ENCODE assay signal across 19 cellular contexts in genomic region chr2:86139981-86140380, GRCh38. TPM values are rescaled to one million over a fixed set of nuclear protein-coding genes. Genes with fewer than 3 reads are reported as not detected.
DNase-seq lines count a peak whose midpoint lies in the region; ATAC-seq and TF ChIP-seq lines count a peak whose summit lies in the region.
"Had no signal": no experiment of that assay in that cellular context is flagged by ENCODE, and none has a peak within 500 bp of the region (broad histone marks: within the 10 kb centered on the region; RNA-seq: fewer than 3 reads in every experiment).

No MANE protein-coding gene starts in this region.

- H3K27me3 Mint-ChIP-seq in activated naive CD4-positive, alpha-beta T cell treated with anti-CD3 and anti-CD28 coated beads for 36 hours (ENCODE audit: low read depth): no peaks in the 10 kb centered on the region

- intact Hi-C loops in activated naive CD4-positive, alpha-beta T cell treated with anti-CD3 and anti-CD28 coated beads for 36 hours (cut with micrococcal nuclease): no loop called here

- peak overlapping the region; percentile 60 for H3K27ac Mint-ChIP-seq in activated naive CD4-positive, alpha-beta T cell treated with anti-CD3 and anti-CD28 coated beads for 36 hours
- H3K27ac Mint-ChIP-seq in stimulated activated effector memory CD8-positive, alpha-beta T cell treated with anti-CD3 and anti-CD28 coated beads, Interleukin-12 subunit alpha, Interleukin-12 subunit beta, amount 100 ng/mL, for 72 hours: peak overlapping the region; percentile 96

- H3K4me3 Mint-ChIP-seq in activated naive CD4-positive, alpha-beta T cell treated with anti-CD3 and anti-CD28 coated beads for 36 hours: no peak overlapping the region
- no peak overlapping the region for H3K4me3 Mint-ChIP-seq in stimulated activated effector memory CD8-positive, alpha-beta T cell treated with anti-CD3 and anti-CD28 coated beads, Interleukin-12 subunit alpha, Interleukin-12 subunit beta, amount 100 ng/mL, for 72 hours

- peaks cover 56% of the 10 kb centered on the region for H3K36me3 Mint-ChIP-seq in activated naive CD4-positive, alpha-beta T cell treated with anti-CD3 and anti-CD28 coated beads for 36 hours (ENCODE audit: low read depth)
- H3K36me3 Mint-ChIP-seq in stimulated activated effector memory CD8-positive, alpha-beta T cell treated with anti-CD3 and anti-CD28 coated beads, Interleukin-12 subunit alpha, Interleukin-12 subunit beta, amount 100 ng/mL, for 72 hours: peaks cover 100% of the 10 kb centered on the region

- DNase-seq in activated naive CD4-positive, alpha-beta T cell treated with anti-CD3 and anti-CD28 coated beads for 36 hours: no peak
- no peak for DNase-seq in activated naive CD4-positive, alpha-beta T cell treated with anti-CD3 and anti-CD28 coated beads, Interleukin-2, amount 50 U/mL, for 16 hours
- DNase-seq in central memory CD4-positive, alpha-beta T cell: peak; percentile 12
- DNase-seq in stimulated activated effector memory CD8-positive, alpha-beta T cell treated with anti-CD3 and anti-CD28 coated beads, Interleukin-12 subunit alpha, Interleukin-12 subunit beta, amount 100 ng/mL, for 72 hours (ENCODE audit: low spot score in 2 of 2): no peak
- DNase-seq: ACHN; DMS153; EL; H7; Karpas-422; MM.1S; NCI-H1105; NCI-H1694 treated with DMSO at 0.1 percent for 48 hours; NCI-H345; NCI-H526 treated with DMSO at 0.1 percent for 48 hours; NK-92 treated with Interleukin-12 subunit alpha and Interleukin-12 subunit beta, amount 100 ng/mL, for 24 hours; PC-3 had no signal

- ATAC-seq in stimulated activated effector memory CD8-positive, alpha-beta T cell treated with anti-CD3 and anti-CD28 coated beads, Interleukin-12 subunit alpha, Interleukin-12 subunit beta, amount 100 ng/mL, for 72 hours: peak; percentile 82
- ATAC-seq in GM19351 (IDR thresholded peaks at IDR 0.05; ENCODE audit: unreplicated experiment): no peak
- no peak for ATAC-seq in GM18907 (IDR thresholded peaks at IDR 0.05; ENCODE audit: unreplicated experiment)
- ATAC-seq: PC-3 had no signal

- H3K4me1 Mint-ChIP-seq in activated naive CD4-positive, alpha-beta T cell treated with anti-CD3 and anti-CD28 coated beads for 36 hours (ENCODE audit: low read depth): peaks cover 4% of the 10 kb centered on the region
- peaks cover 14% of the 10 kb centered on the region for H3K4me1 Mint-ChIP-seq in stimulated activated effector memory CD8-positive, alpha-beta T cell treated with anti-CD3 and anti-CD28 coated beads, Interleukin-12 subunit alpha, Interleukin-12 subunit beta, amount 100 ng/mL, for 72 hours

- CTCF ChIA-PET in activated naive CD4-positive, alpha-beta T cell treated with anti-CD3 and anti-CD28 coated beads for 36 hours (lab: Charles Lee): interaction anchor here (1.6 kb wide), 1 partner anchor 11 kb away, joined by 3 read pairs; no protein-coding TSS in a partner anchor

- no peaks in the 10 kb centered on the region for H3K9me3 Mint-ChIP-seq in activated naive CD4-positive, alpha-beta T cell treated with anti-CD3 and anti-CD28 coated beads for 36 hours
- H3K9me3 Mint-ChIP-seq in stimulated activated effector memory CD8-positive, alpha-beta T cell treated with anti-CD3 and anti-CD28 coated beads, Interleukin-12 subunit alpha, Interleukin-12 subunit beta, amount 100 ng/mL, for 72 hours: peaks cover 3% of the 10 kb centered on the region

TF ChIP-seq in PFSK-1, 5 proteins besides CTCF, POLR2A, EP300 and RAD21:
- TF ChIP-seq REST (IDR thresholded peaks at IDR 0.05; ENCODE audit: insufficient read depth in 1 of 2, low read depth in 2 of 2, low read length in 2 of 2) (no peak), POLR2AphosphoS5 (IDR thresholded peaks at IDR 0.05; ENCODE audit: low read depth, low read length) (0 out of 2 replicates have a peak, but pooled peaks have one; percentile 10), FOXP2 (optimal IDR thresholded peaks at IDR 0.05; ENCODE audit: borderline replicate concordance, extremely low read depth, extremely low read length, insufficient read depth) (no peak)

RNA-seq across cellular contexts. Expression of gene PTCD3, which starts 33.9 kb away (rescaled TPM):
- total RNA-seq in activated naive CD4-positive, alpha-beta T cell treated with anti-CD3 and anti-CD28 coated beads for 36 hours: 100 to 1,000 TPM; 195 to 200 TPM
- 90.9 TPM for polyA plus RNA-seq in PFSK-1 (2012; ENCODE audit: insufficient read length, low read depth)

RNA-seq across cellular contexts. Expression of gene POLR1A, which starts 34.3 kb away (rescaled TPM):
- total RNA-seq in activated naive CD4-positive, alpha-beta T cell treated with anti-CD3 and anti-CD28 coated beads for 36 hours: 10 to 100 TPM; 25.3 to 27.1 TPM
- polyA plus RNA-seq in PFSK-1 (2012; ENCODE audit: insufficient read length, low read depth): 78.2 TPM

RNA-seq across cellular contexts. Expression of gene IMMT, which starts 55.3 kb away (rescaled TPM):
- total RNA-seq in activated naive CD4-positive, alpha-beta T cell treated with anti-CD3 and anti-CD28 coated beads for 36 hours: 100 to 1,000 TPM; 164 to 168 TPM
- polyA plus RNA-seq in PFSK-1 (2012; ENCODE audit: insufficient read length, low read depth): 77.1 TPM

RNA-seq across cellular contexts. Expression of gene MRPL35, which starts 59.3 kb away (rescaled TPM):
- total RNA-seq in activated naive CD4-positive, alpha-beta T cell treated with anti-CD3 and anti-CD28 coated beads for 36 hours: 10 to 100 TPM; 63.0 to 65.0 TPM
- polyA plus RNA-seq in PFSK-1 (2012; ENCODE audit: insufficient read length, low read depth): 28.6 TPM
